In the genomic region with DNA sequence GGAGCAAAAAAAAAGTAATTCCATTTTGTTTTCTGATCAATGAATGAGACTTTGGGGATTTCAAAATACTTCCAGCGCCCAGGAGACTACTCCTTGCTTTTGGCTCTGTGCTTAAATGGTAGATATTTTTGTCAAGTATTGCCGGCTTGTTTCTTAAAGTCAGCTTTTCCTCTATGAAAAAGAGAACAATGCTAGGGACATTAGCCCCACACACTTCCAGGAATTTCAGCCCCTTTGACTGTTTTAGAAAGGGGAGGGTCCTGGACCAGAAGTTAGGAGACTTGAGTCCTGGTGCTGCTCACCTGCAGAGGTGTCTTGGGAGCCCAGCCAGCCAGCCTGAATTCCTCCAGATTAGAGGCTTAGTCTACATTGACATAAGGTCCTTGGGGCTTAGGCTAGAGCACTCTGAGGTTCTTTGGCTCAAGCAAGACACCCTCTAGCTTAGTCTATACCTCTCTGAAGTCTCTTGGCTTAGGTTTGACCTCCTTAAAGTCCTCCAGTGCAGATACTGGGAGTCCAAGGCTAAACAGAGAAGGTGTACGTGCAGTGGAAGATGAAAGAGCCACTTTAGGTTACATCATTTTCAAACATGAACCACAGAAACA, we compare ENCODE assay signal across 8 cellular contexts. TPM values are rescaled to one million over a fixed set of nuclear protein-coding genes. Genes with fewer than 3 reads are reported as not detected.
DNase-seq lines count a peak whose midpoint lies in the region; ATAC-seq and TF ChIP-seq lines count a peak whose summit lies in the region.

No MANE protein-coding gene starts in this region.

- no peaks in the 10 kb centered on the region for H3K9me3 ChIP-seq in right lobe of liver
- H3K9me3 ChIP-seq in tibial nerve: no peaks in the 10 kb centered on the region

- TF ChIP-seq POLR2A in right lobe of liver (IDR thresholded peaks at IDR 0.05): no peak
- no peak for TF ChIP-seq POLR2A in tibial nerve (IDR thresholded peaks at IDR 0.05)

- H3K27me3 ChIP-seq in right lobe of liver (no peaks in the 10 kb centered on the region), tibial nerve (no peaks in the 10 kb centered on the region)

- H3K4me1 Mint-ChIP-seq in activated T-cell treated with anti-CD3 and anti-CD28 coated beads, Interleukin-2, amount 50 U/mL, for 4 hours (ENCODE audit: low read depth): peaks cover 58% of the 10 kb centered on the region

- peak overlapping the region; percentile 85 to 93 (median 85) for H3K4me3 ChIP-seq in right lobe of liver
- H3K4me3 ChIP-seq in tibial nerve: peak overlapping the region; percentile 72 to 93 (median 87)

- no peak for DNase-seq in activated T-cell treated with anti-CD3 and anti-CD28 coated beads, Interleukin-2, amount 50 U/mL, for 4 hours
- DNase-seq in activated T-cell treated with anti-CD3 and anti-CD28 coated beads, Interleukin-2, amount 50 U/mL, for 1 hour: no peak
- no peak for DNase-seq in right lobe of liver
- DNase-seq in tibial nerve (ENCODE audit: low spot score in 2 of 2): no peak

- no peak for TF ChIP-seq EP300 in tibial nerve (IDR thresholded peaks at IDR 0.05)

- no peak for ATAC-seq in activated T-cell treated with anti-CD3 and anti-CD28 coated beads, Interleukin-2, amount 50 U/mL, for 4 hours
- ATAC-seq in right lobe of liver (no peak), GM18870 (IDR thresholded peaks at IDR 0.05; ENCODE audit: unreplicated experiment) (no peak), HG02852 (IDR thresholded peaks at IDR 0.05; ENCODE audit: unreplicated experiment) (no peak), HG02678 (IDR thresholded peaks at IDR 0.05; ENCODE audit: unreplicated experiment) (no peak)

- peaks cover 0 to 51% (median 25%) of the 10 kb centered on the region in 4 donors for H3K4me1 ChIP-seq in right lobe of liver
- peaks cover 0 to 52% (median 22%) of the 10 kb centered on the region in 4 donors for H3K4me1 ChIP-seq in tibial nerve

- H3K27ac ChIP-seq in angular gyrus (ENCODE audit: low read depth, low read length) (peak overlapping the region; percentile 92), right lobe of liver (peak overlapping the region; percentile 99 to 100 (median 100)), tibial nerve (peak overlapping the region in 3 of 4 donors; percentile 98 to 99 (median 99))

- H3K4me3 Mint-ChIP-seq in activated T-cell treated with anti-CD3 and anti-CD28 coated beads, Interleukin-2, amount 50 U/mL, for 4 hours: peak overlapping the region; percentile 94

- no peaks in the 10 kb centered on the region for H3K36me3 Mint-ChIP-seq in activated T-cell treated with anti-CD3 and anti-CD28 coated beads, Interleukin-2, amount 50 U/mL, for 4 hours (ENCODE audit: insufficient read depth)

- no peaks in the 10 kb centered on the region for H3K27me3 Mint-ChIP-seq in activated T-cell treated with anti-CD3 and anti-CD28 coated beads, Interleukin-2, amount 50 U/mL, for 4 hours (ENCODE audit: low read depth)

- TF ChIP-seq CTCF in right lobe of liver (IDR thresholded peaks at IDR 0.05) (no peak), tibial nerve (IDR thresholded peaks at IDR 0.05) (no peak)

- intact Hi-C loops in right lobe of liver (cut with DNase I): loop anchor here in 1 of 2 donors (5.0 kb wide), 1 partner anchor 100 kb away; no protein-coding TSS in a partner anchor

- H3K36me3 ChIP-seq in right lobe of liver (no peaks in the 10 kb centered on the region), tibial nerve (no peaks in the 10 kb centered on the region)

- H3K9me3 Mint-ChIP-seq in activated T-cell treated with anti-CD3 and anti-CD28 coated beads, Interleukin-2, amount 50 U/mL, for 4 hours: no peaks in the 10 kb centered on the region

- 21% methylated on average over 3 of the region's 3 CpGs for WGBS in right lobe of liver (ENCODE audit: insufficient coverage, low coverage, low lambda C conversion rate, missing lambda C conversion rate)
- WGBS in tibial nerve, 2 donors: 46 to 47% methylated on average over 3 of the region's 3 CpGs

RNA-seq across cellular contexts. Expression of a gene that starts 1.6 kb away (rescaled TPM):
- total RNA-seq in activated T-cell treated with anti-CD3 and anti-CD28 coated beads, Interleukin-2, amount 50 U/mL, for 4 hours: 10 to 100 TPM; 11.1 to 16.6 (median 14.5) TPM
- total RNA-seq in right lobe of liver (10 to 100 TPM; 31.6 to 53.7 (median 45.4) TPM), tibial nerve (10 to 100 TPM; 49.2 to 81.4 (median 65.7) TPM)
